ENCODE assay signal across 11 cellular contexts in the genomic region with DNA sequence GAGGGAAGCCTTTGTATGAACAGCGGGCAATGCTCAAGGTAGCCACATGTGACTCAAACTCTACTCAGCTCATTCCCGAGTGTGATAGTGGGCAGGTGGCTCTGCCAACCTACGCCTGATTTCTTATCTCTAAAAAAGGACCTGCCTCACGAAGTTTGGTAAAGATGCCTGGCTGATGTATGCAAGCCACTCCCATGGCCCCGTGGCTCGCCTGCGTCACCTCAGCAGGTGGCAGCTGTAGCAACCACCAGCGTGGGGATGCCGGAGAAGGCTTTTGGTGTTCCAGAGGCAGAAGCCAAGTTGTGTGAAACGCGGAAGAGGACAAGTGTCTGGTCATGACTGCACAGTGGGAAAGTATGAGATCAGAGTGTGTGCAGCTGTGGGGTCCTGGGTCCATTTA. TPM values are rescaled to one million over a fixed set of nuclear protein-coding genes. Genes with fewer than 3 reads are reported as not detected.
DNase-seq lines count a peak whose midpoint lies in the region; ATAC-seq, FAIRE-seq and TF ChIP-seq lines count a peak whose summit lies in the region.
"Had no signal": no experiment of that assay in that cellular context is flagged by ENCODE, and none has a peak within 500 bp of the region (broad histone marks: within the 10 kb centered on the region; RNA-seq: fewer than 3 reads in every experiment).

No MANE protein-coding gene starts in this region.

- no peak overlapping the region for H4K8ac ChIP-seq in H1 (ENCODE audit: extremely low read depth, insufficient read depth, low read length)

- ATAC-seq in HG03439 (IDR thresholded peaks at IDR 0.05; ENCODE audit: unreplicated experiment) = no peak
- no peak for ATAC-seq in GM21367 (IDR thresholded peaks at IDR 0.05; ENCODE audit: unreplicated experiment)

- H3K4me3 Mint-ChIP-seq in activated CD4-positive, alpha-beta T cell treated with anti-CD3 and anti-CD28 coated beads, Interleukin-2, amount 10 ng/mL, durations not matched to agents 7 days and 5 days = no peak overlapping the region

- POLR2A ChIA-PET in activated CD4-positive, alpha-beta T cell treated with anti-CD3 and anti-CD28 coated beads, Interleukin-2, amount 10 ng/mL, durations not matched to agents 7 days and 5 days (lab: Charles Lee) = no interaction called here
- POLR2A ChIA-PET in H1 (lab: Charles Lee; ENCODE audit: partially characterized antibody) = interaction anchor here (1.1 to 3.0 kb wide), 8 partner anchors 11 to 89 kb away, joined by 3 to 28 read pairs (median 6); a partner anchor contains a TSS

- no peak overlapping the region for H2BK15ac ChIP-seq in H1 (ENCODE audit: low read length)

- no peak for TF ChIP-seq EP300 in H1 (IDR thresholded peaks at IDR 0.05; ENCODE audit: borderline replicate concordance in 1 of 2, low read depth in 2 of 2, low read length in 2 of 2)

- peaks cover 33% of the 10 kb centered on the region for H3F3A ChIP-seq in smooth muscle cell (ENCODE audit: low read depth)

- peaks cover 7% of the 10 kb centered on the region for H3K23me2 ChIP-seq in H1 (ENCODE audit: low read depth, low read length)

- H3K27me3 ChIP-seq in H1 (replicated peaks in 1 of 4; ENCODE audit: control insufficient read depth in 3 of 4, extremely low read depth in 1 of 4, insufficient read depth in 3 of 4, low read length in 3 of 4) (no peaks in the 10 kb centered on the region), smooth muscle cell (ENCODE audit: low read depth) (no peaks in the 10 kb centered on the region)

- no peak for FAIRE-seq in H1 (lab: Jason Lieb, UNC)
- FAIRE-seq: A549 had no signal

- H3K27ac ChIP-seq in H1 (ENCODE audit: low read depth, low read length) (0 out of 2 replicates have a peak overlapping the region, but pooled peaks have one; percentile 73), smooth muscle cell (ENCODE audit: low read depth) (peak overlapping the region; percentile 68)
- H3K27ac ChIP-seq: epithelial cell of prostate had no signal

- H2AK5ac ChIP-seq in H1 (ENCODE audit: low read depth, low read length) = peak overlapping the region; percentile 82

- H2BK5ac ChIP-seq in H1 (ENCODE audit: low read depth, low read length) = peak overlapping the region; percentile 80

- H2BK20ac ChIP-seq in H1 (ENCODE audit: low read length) = no peak overlapping the region

- CTCF ChIA-PET in activated CD4-positive, alpha-beta T cell treated with anti-CD3 and anti-CD28 coated beads, Interleukin-2, amount 10 ng/mL, durations not matched to agents 7 days and 5 days (lab: Charles Lee) = interaction anchor here (1.1 to 2.2 kb wide), 5 partner anchors 16 to 275 kb away, joined by 3 to 9 read pairs (median 4); no protein-coding TSS in a partner anchor
- CTCF ChIA-PET in H1 (lab: Charles Lee; ENCODE audit: partially characterized antibody) = interaction anchor here (0.8 to 1.8 kb wide), 8 partner anchors 12 to 249 kb away, joined by 3 to 15 read pairs (median 4); a partner anchor contains a TSS

- no peak overlapping the region for H2AFZ ChIP-seq in H1 (ENCODE audit: low read length)
- no peak overlapping the region for H2AFZ ChIP-seq in smooth muscle cell (ENCODE audit: low read depth)

- H3K36me3 ChIP-seq in H1 (ENCODE audit: control insufficient read depth in 2 of 4, insufficient read depth in 4 of 4, low read length in 3 of 4) (peaks cover 3 to 19% (median 10%) of the 10 kb centered on the region in 4 experiments; a peak in 6 of 8 replicates), smooth muscle cell (ENCODE audit: low read depth) (no peaks in the 10 kb centered on the region)

- H2BK12ac ChIP-seq in H1 (ENCODE audit: low read depth, low read length) = 0 out of 2 replicates have a peak overlapping the region, but pooled peaks have one; percentile 78

- no peak overlapping the region for H3K56ac ChIP-seq in H1 (replicated peaks; ENCODE audit: insufficient read length, low read depth, low read length)

- H3K4me3 ChIP-seq in H1 (ENCODE audit: extremely low read depth in 1 of 4, insufficient read depth in 2 of 4, low read depth in 3 of 4, low read length in 4 of 4) (no peak overlapping the region), smooth muscle cell (no peak overlapping the region)
- H3K4me3 ChIP-seq: A549, suprapubic skin had no signal

- peaks cover 21 to 43% of the 10 kb centered on the region in 2 experiments for H4K20me1 ChIP-seq in H1 (replicated peaks in 1 of 2; ENCODE audit: control insufficient read depth in 1 of 2, insufficient read depth in 2 of 2, low read length in 2 of 2)
- peaks cover 97% of the 10 kb centered on the region for H4K20me1 ChIP-seq in smooth muscle cell (ENCODE audit: low read depth)

- no peak overlapping the region for H3K4ac ChIP-seq in H1 (replicated peaks; ENCODE audit: insufficient read length, low read depth, low read length)

- 79% methylated on average over 11 of the region's 11 CpGs; no CpG with 5 or more reads in 1 of the 2 experiments for WGBS in H1 (ENCODE audit: extremely low coverage in 1 of 2, insufficient coverage in 1 of 2, insufficient read length in 1 of 2, insufficient replicate concordance in 2 of 2, low coverage in 1 of 2, low lambda C conversion rate in 2 of 2, missing lambda C conversion rate in 1 of 2), 2 experiments
- 87% methylated on average over 11 of the region's 11 CpGs for WGBS in smooth muscle cell (ENCODE audit: low lambda C conversion rate)

- H3K18ac ChIP-seq in H1 (ENCODE audit: extremely low read depth, low read length) = no peak overlapping the region; the same call in 1 of the 2 replicates

- peak overlapping the region; percentile 97 for H3K27ac Mint-ChIP-seq in activated CD4-positive, alpha-beta T cell treated with anti-CD3 and anti-CD28 coated beads, Interleukin-2, amount 10 ng/mL, durations not matched to agents 7 days and 5 days

- H3K9me3 Mint-ChIP-seq in activated CD4-positive, alpha-beta T cell treated with anti-CD3 and anti-CD28 coated beads, Interleukin-2, amount 10 ng/mL, durations not matched to agents 7 days and 5 days = no peaks in the 10 kb centered on the region

- peak overlapping the region; percentile 17 for H4K91ac ChIP-seq in H1 (replicated peaks; ENCODE audit: insufficient read length, low read length)

- no peak overlapping the region for H3K9ac ChIP-seq in H1 (replicated peaks in 1 of 4; ENCODE audit: extremely low read depth in 1 of 4, low read depth in 3 of 4, low read length in 3 of 4)
- no peak overlapping the region for H3K9ac ChIP-seq in smooth muscle cell (ENCODE audit: low read depth)

- H3K79me2 ChIP-seq in H1 (ENCODE audit: control insufficient read depth in 1 of 2, insufficient read depth in 2 of 2, low read length in 2 of 2) (peaks cover 29 to 87% of the 10 kb centered on the region in 2 experiments), smooth muscle cell (ENCODE audit: low read depth) (peaks cover 94% of the 10 kb centered on the region)

- peak overlapping the region in 1 of 2 experiments; percentile 26; a peak in 1 of 4 replicates for H3K4me2 ChIP-seq in H1 (ENCODE audit: insufficient read depth in 1 of 2, low read depth in 2 of 2, low read length in 2 of 2)
- H3K4me2 ChIP-seq in smooth muscle cell = no peak overlapping the region

- peak; percentile 25 for DNase-seq in activated CD4-positive, alpha-beta T cell treated with anti-CD3 and anti-CD28 coated beads, Interleukin-2, amount 10 ng/mL, durations not matched to agents 7 days and 5 days
- no peak for DNase-seq in activated CD4-positive, alpha-beta T cell treated with anti-CD3 and anti-CD28 coated beads for 1 hour
- DNase-seq in T follicular helper cell (ENCODE audit: low read depth) (peak; percentile 58), H1 (ENCODE audit: low read depth in 1 of 2, low spot score in 2 of 2) (no peak), smooth muscle cell (lab: John Stamatoyannopoulos, UW; ENCODE audit: unreplicated experiment) (no peak), NCI-H187 treated with DMSO at 0.1 percent for 48 hours (lab: John Stamatoyannopoulos, UW) (no peak)

- no peaks in the 10 kb centered on the region for H3K27me3 Mint-ChIP-seq in activated CD4-positive, alpha-beta T cell treated with anti-CD3 and anti-CD28 coated beads, Interleukin-2, amount 10 ng/mL, durations not matched to agents 7 days and 5 days

- TF ChIP-seq POLR2A in H1 (IDR thresholded peaks at IDR 0.05; ENCODE audit: control extremely low read depth in 1 of 2, low read depth in 2 of 2, low read length in 2 of 2) = no peak

- H4K5ac ChIP-seq in H1 (ENCODE audit: insufficient read length, low read depth, low read length) = no peak overlapping the region

- H3K14ac ChIP-seq in H1 (ENCODE audit: insufficient read length) = no peak overlapping the region

- TF ChIP-seq CTCF in H1 (IDR thresholded peaks at IDR 0.05; ENCODE audit: control extremely low read depth in 1 of 3, insufficient read depth in 1 of 3, low read depth in 1 of 3, low read length in 3 of 3) (no peak), smooth muscle cell (IDR thresholded peaks at IDR 0.05; ENCODE audit: borderline replicate concordance, insufficient read depth, poor library complexity, severe bottlenecking) (no peak)

- no peak overlapping the region for H2BK120ac ChIP-seq in H1 (replicated peaks; ENCODE audit: low read depth, low read length)

- H3K4me1 ChIP-seq in H1 (replicated peaks in 1 of 4; ENCODE audit: control insufficient read depth in 3 of 4, insufficient read depth in 4 of 4, low read length in 3 of 4) = peaks cover 11 to 48% (median 28%) of the 10 kb centered on the region in 4 experiments
- peaks cover 27% of the 10 kb centered on the region for H3K4me1 ChIP-seq in smooth muscle cell (ENCODE audit: low read depth)

- H3K4me1 Mint-ChIP-seq in activated CD4-positive, alpha-beta T cell treated with anti-CD3 and anti-CD28 coated beads, Interleukin-2, amount 10 ng/mL, durations not matched to agents 7 days and 5 days = peaks cover 69% of the 10 kb centered on the region

- no peak for TF ChIP-seq RAD21 in H1 (IDR thresholded peaks at IDR 0.05 in 1 of 2, conservative IDR thresholded peaks at IDR 0.05 in 1 of 2; ENCODE audit: low read depth in 2 of 2, low read length in 2 of 2)

- no peak overlapping the region for H3K23ac ChIP-seq in H1 (ENCODE audit: insufficient read length)

- H3K9me3 ChIP-seq in H1 (ENCODE audit: insufficient read depth in 2 of 2, low read depth in 1 of 2, low read length in 1 of 2) (no peaks in the 10 kb centered on the region), smooth muscle cell (replicated peaks; ENCODE audit: low read depth) (no peaks in the 10 kb centered on the region)
- H3K9me3 ChIP-seq: A549, suprapubic skin had no signal

- peaks cover 21% of the 10 kb centered on the region for H3K79me1 ChIP-seq in H1 (ENCODE audit: low read depth, low read length)

- peaks cover 31% of the 10 kb centered on the region for H3K36me3 Mint-ChIP-seq in activated CD4-positive, alpha-beta T cell treated with anti-CD3 and anti-CD28 coated beads, Interleukin-2, amount 10 ng/mL, durations not matched to agents 7 days and 5 days (ENCODE audit: low read depth)

RNA-seq across cellular contexts. Expression of a gene that starts 5.4 kb away (rescaled TPM):
- total RNA-seq in activated CD4-positive, alpha-beta T cell treated with anti-CD3 and anti-CD28 coated beads, Interleukin-2, amount 10 ng/mL, durations not matched to agents 7 days and 5 days = 100 to 1,000 TPM; 128 to 135 TPM
- total RNA-seq in H1 (2021; fragmentation: NEBNext Ultra II Directional; extraction: Animal tissue kit (Norgen Biotek cat#: 25700)) = 499 and 526 TPM in 2 replicates
- polyA plus RNA-seq in H1 (2011; rRNA removed) (635 and 701 TPM in 2 replicates), smooth muscle cell (285 and 495 TPM in 2 replicates)
- 497 TPM for polyA plus RNA-seq in H1 (2011; cell fraction: cytosol; rRNA removed)
- 671 TPM for polyA plus RNA-seq in H1 (2011; cell fraction: nucleus; rRNA removed)
- 387 to 431 TPM (median 414 TPM) in 4 replicates for polyA plus RNA-seq in H1 (2012, experiment 1 of 2)
- polyA plus RNA-seq in H1 (2012, experiment 2 of 2) = 532 TPM
- polyA plus RNA-seq in H1 (2013, experiment 1 of 2) = 1,100 TPM
- 1,238 TPM for polyA plus RNA-seq in H1 (2013, experiment 2 of 2)
- polyA minus RNA-seq in H1 (2011; rRNA and poly(A)+ RNA removed) = 977 and 989 TPM in 2 replicates
- 321 TPM for polyA minus RNA-seq in H1 (2011; cell fraction: cytosol; rRNA and poly(A)+ RNA removed)
- 205 TPM for polyA minus RNA-seq in H1 (2011; cell fraction: nucleus; rRNA and poly(A)+ RNA removed)
- 279 and 332 TPM in 2 replicates for total RNA-seq in smooth muscle cell

RNA-seq across cellular contexts. Expression of a gene that starts 16.7 kb away (rescaled TPM):
- 10 to 100 TPM; 25.7 to 27.1 TPM for total RNA-seq in activated CD4-positive, alpha-beta T cell treated with anti-CD3 and anti-CD28 coated beads, Interleukin-2, amount 10 ng/mL, durations not matched to agents 7 days and 5 days
- total RNA-seq in H1 (2021; fragmentation: NEBNext Ultra II Directional; extraction: Animal tissue kit (Norgen Biotek cat#: 25700)) = 115 and 116 TPM in 2 replicates
- 141 and 160 TPM in 2 replicates for polyA plus RNA-seq in H1 (2011; rRNA removed)
- polyA plus RNA-seq in H1 (2011; cell fraction: cytosol; rRNA removed) = 127 TPM
- polyA plus RNA-seq in H1 (2011; cell fraction: nucleus; rRNA removed) = 141 TPM
- 83.3 to 97.8 TPM (median 90.8 TPM) in 4 replicates for polyA plus RNA-seq in H1 (2012, experiment 1 of 2)
- 40.1 TPM for polyA plus RNA-seq in H1 (2012, experiment 2 of 2)
- 153 TPM for polyA plus RNA-seq in H1 (2013, experiment 1 of 2)
- polyA plus RNA-seq in H1 (2013, experiment 2 of 2) = 174 TPM
- polyA minus RNA-seq in H1 (2011; rRNA and poly(A)+ RNA removed) = 251 and 278 TPM in 2 replicates
- 150 TPM for polyA minus RNA-seq in H1 (2011; cell fraction: cytosol; rRNA and poly(A)+ RNA removed)
- 146 TPM for polyA minus RNA-seq in H1 (2011; cell fraction: nucleus; rRNA and poly(A)+ RNA removed)
- 122 and 144 TPM in 2 replicates for total RNA-seq in smooth muscle cell
- polyA plus RNA-seq in smooth muscle cell = 176 and 266 TPM in 2 replicates

RNA-seq across cellular contexts. Expression of a gene that starts 40.8 kb away (rescaled TPM):
- total RNA-seq in activated CD4-positive, alpha-beta T cell treated with anti-CD3 and anti-CD28 coated beads, Interleukin-2, amount 10 ng/mL, durations not matched to agents 7 days and 5 days = 100 to 1,000 TPM in 1 of 2 experiments, 10 to 100 TPM in 1; 98.6 to 118 TPM
- total RNA-seq in H1 (2021; fragmentation: NEBNext Ultra II Directional; extraction: Animal tissue kit (Norgen Biotek cat#: 25700)) = 84.5 and 86.1 TPM in 2 replicates
- 52.6 and 52.9 TPM in 2 replicates for polyA plus RNA-seq in H1 (2011; rRNA removed)
- 75.9 TPM for polyA plus RNA-seq in H1 (2011; cell fraction: cytosol; rRNA removed)
- 39.1 TPM for polyA plus RNA-seq in H1 (2011; cell fraction: nucleus; rRNA removed)
- polyA plus RNA-seq in H1 (2012, experiment 1 of 2) = 91.9 to 107 TPM (median 97.9 TPM) in 4 replicates
- polyA plus RNA-seq in H1 (2012, experiment 2 of 2) = 35.6 TPM
- 52.4 TPM for polyA plus RNA-seq in H1 (2013, experiment 1 of 2)
- 55.2 TPM for polyA plus RNA-seq in H1 (2013, experiment 2 of 2)
- 74.7 and 76.2 TPM in 2 replicates for polyA minus RNA-seq in H1 (2011; rRNA and poly(A)+ RNA removed)
- 43.7 TPM for polyA minus RNA-seq in H1 (2011; cell fraction: cytosol; rRNA and poly(A)+ RNA removed)
- polyA minus RNA-seq in H1 (2011; cell fraction: nucleus; rRNA and poly(A)+ RNA removed) = 41.1 TPM
- 12.1 and 15.6 TPM in 2 replicates for total RNA-seq in smooth muscle cell
- polyA plus RNA-seq in smooth muscle cell = 21.1 and 23.3 TPM in 2 replicates

RNA-seq across cellular contexts. Expression of a gene that starts 41.1 kb away (rescaled TPM):
- total RNA-seq in activated CD4-positive, alpha-beta T cell treated with anti-CD3 and anti-CD28 coated beads, Interleukin-2, amount 10 ng/mL, durations not matched to agents 7 days and 5 days = 100 to 1,000 TPM; 154 to 160 TPM
- total RNA-seq in H1 (2021; fragmentation: NEBNext Ultra II Directional; extraction: Animal tissue kit (Norgen Biotek cat#: 25700)) = 186 and 191 TPM in 2 replicates
- polyA plus RNA-seq in H1 (2011; rRNA removed) (622 and 759 TPM in 2 replicates), smooth muscle cell (300 and 317 TPM in 2 replicates)
- polyA plus RNA-seq in H1 (2011; cell fraction: cytosol; rRNA removed) = 508 TPM
- polyA plus RNA-seq in H1 (2011; cell fraction: nucleus; rRNA removed) = 357 TPM
- 367 to 567 TPM (median 473 TPM) in 4 replicates for polyA plus RNA-seq in H1 (2012, experiment 1 of 2)
- polyA plus RNA-seq in H1 (2012, experiment 2 of 2) = 392 TPM
- polyA plus RNA-seq in H1 (2013, experiment 1 of 2) = 338 TPM
- 352 TPM for polyA plus RNA-seq in H1 (2013, experiment 2 of 2)
- polyA minus RNA-seq in H1 (2011; rRNA and poly(A)+ RNA removed) = 163 and 184 TPM in 2 replicates
- 130 TPM for polyA minus RNA-seq in H1 (2011; cell fraction: cytosol; rRNA and poly(A)+ RNA removed)
- 123 TPM for polyA minus RNA-seq in H1 (2011; cell fraction: nucleus; rRNA and poly(A)+ RNA removed)
- 97.2 and 118 TPM in 2 replicates for total RNA-seq in smooth muscle cell

RNA-seq across cellular contexts. Expression of a gene that starts 57.9 kb away (rescaled TPM):
- total RNA-seq in activated CD4-positive, alpha-beta T cell treated with anti-CD3 and anti-CD28 coated beads, Interleukin-2, amount 10 ng/mL, durations not matched to agents 7 days and 5 days = 1 to 10 TPM; 2.9 to 3.7 TPM
- 40.2 and 43.8 TPM in 2 replicates for total RNA-seq in H1 (2021; fragmentation: NEBNext Ultra II Directional; extraction: Animal tissue kit (Norgen Biotek cat#: 25700))
- polyA plus RNA-seq in H1 (2011; rRNA removed) (76.3 and 113 TPM in 2 replicates), smooth muscle cell (13.8 and 28.9 TPM in 2 replicates)
- 75.7 TPM for polyA plus RNA-seq in H1 (2011; cell fraction: cytosol; rRNA removed)
- 349 TPM for polyA plus RNA-seq in H1 (2011; cell fraction: nucleus; rRNA removed)
- polyA plus RNA-seq in H1 (2012, experiment 1 of 2) = 35.5 to 56.1 TPM (median 47.0 TPM) in 4 replicates
- 45.1 TPM for polyA plus RNA-seq in H1 (2012, experiment 2 of 2)
- 69.5 TPM for polyA plus RNA-seq in H1 (2013, experiment 1 of 2)
- 71.8 TPM for polyA plus RNA-seq in H1 (2013, experiment 2 of 2)
- polyA minus RNA-seq in H1 (2011; rRNA and poly(A)+ RNA removed) = 31.1 and 40.9 TPM in 2 replicates
- 34.5 TPM for polyA minus RNA-seq in H1 (2011; cell fraction: cytosol; rRNA and poly(A)+ RNA removed)
- polyA minus RNA-seq in H1 (2011; cell fraction: nucleus; rRNA and poly(A)+ RNA removed) = 39.8 TPM
- 6.7 and 8.9 TPM in 2 replicates for total RNA-seq in smooth muscle cell

Comparison
In these comparisons a context has a peak if more than half of its experiments do, and no peak if none do; other contexts are left out.
1. DNase-seq: peak in activated CD4-positive, alpha-beta T cell treated with anti-CD3 and anti-CD28 coated beads, Interleukin-2, amount 10 ng/mL, durations not matched to agents 7 days and 5 days (single experiment) and T follicular helper cell (single experiment); none in activated CD4-positive, alpha-beta T cell treated with anti-CD3 and anti-CD28 coated beads for 1 hour (single experiment), H1 (0 of 2), smooth muscle cell (single experiment) and NCI-H187 treated with DMSO at 0.1 percent for 48 hours (single experiment).